In genomic region chr15:50549326-50549725, GRCh38 we compare ENCODE assay signal across 18 cellular contexts. TPM values are rescaled to one million over a fixed set of nuclear protein-coding genes. Genes with fewer than 3 reads are reported as not detected.
"Had no signal": no experiment of that assay in that cellular context is flagged by ENCODE, and none has a peak within 500 bp of the region (broad histone marks: within the 10 kb centered on the region; RNA-seq: fewer than 3 reads in every experiment).

No MANE protein-coding gene starts in this region.

- H3K27ac ChIP-seq: coronary artery, gastroesophageal sphincter, heart left ventricle, neutrophil had no signal

- H3K4me3 ChIP-seq: coronary artery, gastroesophageal sphincter, heart left ventricle, smooth muscle cell had no signal

- H3K9me3 ChIP-seq: gastroesophageal sphincter, heart left ventricle, neutrophil had no signal

- H3K27me3 ChIP-seq: gastroesophageal sphincter, heart left ventricle, neutrophil had no signal

- H3K4me1 ChIP-seq: gastroesophageal sphincter, heart left ventricle had no signal

- DNase-seq: effector CD8-positive, alpha-beta T cell; heart left ventricle; hippocampal formation; mesendoderm; naive B cell; right cardiac atrium; stimulated activated CD4-positive, alpha-beta T cell treated with anti-CD3 and anti-CD28 coated beads, Interleukin-2, amount 100 ng/mL, for 48 hours; stimulated activated naive CD4-positive, alpha-beta T cell treated with Interleukin-2 at 50 U/mL for 16 hours had no signal

- H3K36me3 ChIP-seq: gastroesophageal sphincter, heart left ventricle, neutrophil had no signal

- H3K4me2 ChIP-seq: smooth muscle cell had no signal

RNA-seq across cellular contexts. Expression of gene USP50, which starts 2.9 kb away (rescaled TPM):
- total RNA-seq: dermis microvascular lymphatic vessel endothelial cell, fibroblast of villous mesenchyme, kidney epithelial cell, smooth muscle cell had no signal
- polyA plus RNA-seq: esophagus, heart left ventricle, right cardiac atrium, smooth muscle cell, thymus, urinary bladder had no signal
